Comparison of ENCODE assay signal across 9 cellular contexts in genomic region chr3:140933552-140933951, GRCh38.
"Had no signal": no experiment of that assay in that cellular context is flagged by ENCODE, and none has a peak within 500 bp of the region (broad histone marks: within the 10 kb centered on the region; RNA-seq: fewer than 3 reads in every experiment).

No MANE protein-coding gene starts in this region.

- DNase-seq: GM23248, GOT3, H7, HFFc6, IMR-90, KBM-7 had no signal

- H3K9me3 Mint-ChIP-seq: HFFc6 had no signal

- ATAC-seq: HCT116 had no signal

- H2AFZ ChIP-seq: GM23248 had no signal

- H3K4me3 ChIP-seq: GM23248, HAP-1 had no signal

- H3K4me1 ChIP-seq: HAP-1 had no signal

- H3K9me3 ChIP-seq: HAP-1 had no signal

- H3K27ac ChIP-seq: GM23248, HL-60 had no signal

- H3K36me3 ChIP-seq: HAP-1 had no signal

- H3K4me3 Mint-ChIP-seq: HFFc6 had no signal

- H3K9ac ChIP-seq: GM23248 had no signal
